ENCODE assay signal across 8 cellular contexts in genomic region chr10:89086801-89087513, GRCh38.
DNase-seq lines count a peak whose midpoint lies in the region; ATAC-seq, FAIRE-seq and TF ChIP-seq lines count a peak whose summit lies in the region.

No MANE protein-coding gene starts in this region.

- H3K36me3 ChIP-seq in right atrium auricular region = no peaks in the 10 kb centered on the region

- CTCF ChIA-PET in activated CD4-positive, alpha-beta memory T cell treated with anti-CD3 and anti-CD28 coated beads for 36 hours (lab: Charles Lee) = interaction anchor here (1.0 to 2.2 kb wide), 2 partner anchors 24 to 57 kb away, joined by 3 to 8 read pairs; no protein-coding TSS in a partner anchor
- CTCF ChIA-PET in activated CD4-positive, alpha-beta memory T cell treated with anti-CD3 and anti-CD28 coated beads, Interleukin-2, amount 10 ng/mL, durations not matched to agents 7 days and 5 days (lab: Charles Lee) = interaction anchor here (0.9 kb wide), 1 partner anchor 67 kb away, joined by 3 read pairs; no protein-coding TSS in a partner anchor
- CTCF ChIA-PET in activated CD8-positive, alpha-beta T cell treated with anti-CD3 and anti-CD28 coated beads, Interleukin-2, amount 10 ng/mL, durations not matched to agents 7 days and 5 days (lab: Charles Lee) = interaction anchor here (1.1 kb wide), 1 partner anchor 57 kb away, joined by 5 read pairs; no protein-coding TSS in a partner anchor

- ATAC-seq in activated CD8-positive, alpha-beta T cell treated with anti-CD3 and anti-CD28 coated beads, Interleukin-2, amount 10 ng/mL, durations not matched to agents 7 days and 5 days = no peak
- peak; percentile 90 for ATAC-seq in stimulated activated naive CD8-positive, alpha-beta T cell treated with anti-CD3 and anti-CD28 coated beads, Interleukin-15, amount 100 ng/mL, for 72 hours

- no peaks in the 10 kb centered on the region for H3K27me3 Mint-ChIP-seq in activated CD4-positive, alpha-beta memory T cell treated with anti-CD3 and anti-CD28 coated beads for 36 hours
- H3K27me3 Mint-ChIP-seq in activated CD4-positive, alpha-beta memory T cell treated with anti-CD3 and anti-CD28 coated beads, Interleukin-2, amount 10 ng/mL, durations not matched to agents 7 days and 5 days = peaks cover 4% of the 10 kb centered on the region
- no peaks in the 10 kb centered on the region for H3K27me3 Mint-ChIP-seq in activated CD8-positive, alpha-beta T cell treated with anti-CD3 and anti-CD28 coated beads, Interleukin-2, amount 10 ng/mL, durations not matched to agents 7 days and 5 days (ENCODE audit: low read depth)
- H3K27me3 Mint-ChIP-seq in stimulated activated naive CD8-positive, alpha-beta T cell treated with anti-CD3 and anti-CD28 coated beads, Interleukin-15, amount 100 ng/mL, for 72 hours = no peaks in the 10 kb centered on the region

- H3K4me1 Mint-ChIP-seq in activated CD4-positive, alpha-beta memory T cell treated with anti-CD3 and anti-CD28 coated beads for 36 hours (ENCODE audit: low read depth) = peaks cover 8% of the 10 kb centered on the region
- peaks cover 16% of the 10 kb centered on the region for H3K4me1 Mint-ChIP-seq in activated CD4-positive, alpha-beta memory T cell treated with anti-CD3 and anti-CD28 coated beads, Interleukin-2, amount 10 ng/mL, durations not matched to agents 7 days and 5 days
- peaks cover 27% of the 10 kb centered on the region for H3K4me1 Mint-ChIP-seq in activated CD8-positive, alpha-beta T cell treated with anti-CD3 and anti-CD28 coated beads, Interleukin-2, amount 10 ng/mL, durations not matched to agents 7 days and 5 days (ENCODE audit: low read depth)
- peaks cover 23% of the 10 kb centered on the region for H3K4me1 Mint-ChIP-seq in stimulated activated naive CD8-positive, alpha-beta T cell treated with anti-CD3 and anti-CD28 coated beads, Interleukin-15, amount 100 ng/mL, for 72 hours

- no peak overlapping the region for H3K4me3 Mint-ChIP-seq in activated CD4-positive, alpha-beta memory T cell treated with anti-CD3 and anti-CD28 coated beads for 36 hours
- H3K4me3 Mint-ChIP-seq in activated CD4-positive, alpha-beta memory T cell treated with anti-CD3 and anti-CD28 coated beads, Interleukin-2, amount 10 ng/mL, durations not matched to agents 7 days and 5 days = no peak overlapping the region
- no peak overlapping the region for H3K4me3 Mint-ChIP-seq in activated CD8-positive, alpha-beta T cell treated with anti-CD3 and anti-CD28 coated beads, Interleukin-2, amount 10 ng/mL, durations not matched to agents 7 days and 5 days
- H3K4me3 Mint-ChIP-seq in stimulated activated naive CD8-positive, alpha-beta T cell treated with anti-CD3 and anti-CD28 coated beads, Interleukin-15, amount 100 ng/mL, for 72 hours = peak overlapping the region in 1 of 2 donors; percentile 36

- in situ Hi-C loops in GM13976 (cut with MboI; ENCODE audit: low sequenced_read_pairs, unreplicated experiment) = no loop called here

- no peaks in the 10 kb centered on the region for H3K36me3 Mint-ChIP-seq in activated CD4-positive, alpha-beta memory T cell treated with anti-CD3 and anti-CD28 coated beads for 36 hours
- H3K36me3 Mint-ChIP-seq in activated CD4-positive, alpha-beta memory T cell treated with anti-CD3 and anti-CD28 coated beads, Interleukin-2, amount 10 ng/mL, durations not matched to agents 7 days and 5 days (ENCODE audit: low read depth) = no peaks in the 10 kb centered on the region
- H3K36me3 Mint-ChIP-seq in activated CD8-positive, alpha-beta T cell treated with anti-CD3 and anti-CD28 coated beads, Interleukin-2, amount 10 ng/mL, durations not matched to agents 7 days and 5 days (ENCODE audit: low read depth) = no peaks in the 10 kb centered on the region

- H3K27ac ChIP-seq in right atrium auricular region = peak overlapping the region; percentile 45 to 71

- intact Hi-C loops in activated CD4-positive, alpha-beta memory T cell treated with anti-CD3 and anti-CD28 coated beads for 36 hours (cut with micrococcal nuclease) = no loop called here

- H3K27me3 ChIP-seq in right atrium auricular region = no peaks in the 10 kb centered on the region

- H3K9me3 Mint-ChIP-seq in activated CD4-positive, alpha-beta memory T cell treated with anti-CD3 and anti-CD28 coated beads for 36 hours = no peaks in the 10 kb centered on the region
- H3K9me3 Mint-ChIP-seq in activated CD4-positive, alpha-beta memory T cell treated with anti-CD3 and anti-CD28 coated beads, Interleukin-2, amount 10 ng/mL, durations not matched to agents 7 days and 5 days = no peaks in the 10 kb centered on the region
- H3K9me3 Mint-ChIP-seq in activated CD8-positive, alpha-beta T cell treated with anti-CD3 and anti-CD28 coated beads, Interleukin-2, amount 10 ng/mL, durations not matched to agents 7 days and 5 days (ENCODE audit: insufficient read depth) = no peaks in the 10 kb centered on the region
- no peaks in the 10 kb centered on the region for H3K9me3 Mint-ChIP-seq in stimulated activated naive CD8-positive, alpha-beta T cell treated with anti-CD3 and anti-CD28 coated beads, Interleukin-15, amount 100 ng/mL, for 72 hours

- H3K4me3 ChIP-seq in right atrium auricular region = peak overlapping the region in 1 of 2 donors; percentile 23

- peak; percentile 50 for DNase-seq in activated CD4-positive, alpha-beta memory T cell treated with anti-CD3 and anti-CD28 coated beads for 36 hours
- DNase-seq in activated CD4-positive, alpha-beta memory T cell treated with anti-CD3 and anti-CD28 coated beads, Interleukin-2, amount 10 ng/mL, durations not matched to agents 7 days and 5 days = no peak
- DNase-seq in activated CD8-positive, alpha-beta T cell treated with anti-CD3 and anti-CD28 coated beads, Interleukin-2, amount 10 ng/mL, durations not matched to agents 7 days and 5 days = no peak
- peak; percentile 90 for DNase-seq in right atrium auricular region (ENCODE audit: low spot score)
- DNase-seq in stimulated activated naive CD8-positive, alpha-beta T cell treated with anti-CD3 and anti-CD28 coated beads, Interleukin-15, amount 100 ng/mL, for 72 hours = peak; percentile 23 to 68
- no peak for DNase-seq in GM13976 (ENCODE audit: low spot score)
- no peak for DNase-seq in HTR-8/SVneo (ENCODE audit: insufficient read length, low spot score)
- no peak for DNase-seq in effector CD4-positive, alpha-beta T cell

- no peak for FAIRE-seq in HTR-8/SVneo (lab: Jason Lieb, UNC)

- peaks cover 0 to 5% of the 10 kb centered on the region in 2 donors for H3K4me1 ChIP-seq in right atrium auricular region

- no peak overlapping the region for H3K27ac Mint-ChIP-seq in activated CD4-positive, alpha-beta memory T cell treated with anti-CD3 and anti-CD28 coated beads for 36 hours
- no peak overlapping the region for H3K27ac Mint-ChIP-seq in activated CD4-positive, alpha-beta memory T cell treated with anti-CD3 and anti-CD28 coated beads, Interleukin-2, amount 10 ng/mL, durations not matched to agents 7 days and 5 days
- H3K27ac Mint-ChIP-seq in activated CD8-positive, alpha-beta T cell treated with anti-CD3 and anti-CD28 coated beads, Interleukin-2, amount 10 ng/mL, durations not matched to agents 7 days and 5 days = peak overlapping the region; percentile 66
- H3K27ac Mint-ChIP-seq in stimulated activated naive CD8-positive, alpha-beta T cell treated with anti-CD3 and anti-CD28 coated beads, Interleukin-15, amount 100 ng/mL, for 72 hours = no peak overlapping the region

- no peak for TF ChIP-seq CTCF in right atrium auricular region (IDR thresholded peaks at IDR 0.05)
- TF ChIP-seq CTCF in GM13976 (IDR thresholded peaks at IDR 0.05; ENCODE audit: borderline replicate concordance, control extremely low read depth, extremely low read depth, insufficient read depth, missing control alignments) = no peak

- POLR2A ChIA-PET in activated CD4-positive, alpha-beta memory T cell treated with anti-CD3 and anti-CD28 coated beads for 36 hours (lab: Charles Lee) = no interaction called here
- POLR2A ChIA-PET in activated CD4-positive, alpha-beta memory T cell treated with anti-CD3 and anti-CD28 coated beads, Interleukin-2, amount 10 ng/mL, durations not matched to agents 7 days and 5 days (lab: Charles Lee) = no interaction called here
- POLR2A ChIA-PET in activated CD8-positive, alpha-beta T cell treated with anti-CD3 and anti-CD28 coated beads, Interleukin-2, amount 10 ng/mL, durations not matched to agents 7 days and 5 days (lab: Charles Lee) = interaction anchor here (1.3 kb wide), 1 partner anchor 120 kb away, joined by 3 read pairs; the partner anchor contains the start of gene CH25H

- no peaks in the 10 kb centered on the region for H3K9me3 ChIP-seq in right atrium auricular region

Comparison
In these comparisons a context has a peak if more than half of its experiments do, and no peak if none do; other contexts are left out.
1. DNase-seq: peak in activated CD4-positive, alpha-beta memory T cell treated with anti-CD3 and anti-CD28 coated beads for 36 hours (single experiment), right atrium auricular region (single experiment) and stimulated activated naive CD8-positive, alpha-beta T cell treated with anti-CD3 and anti-CD28 coated beads, Interleukin-15, amount 100 ng/mL, for 72 hours (2 of 2); none in activated CD4-positive, alpha-beta memory T cell treated with anti-CD3 and anti-CD28 coated beads, Interleukin-2, amount 10 ng/mL, durations not matched to agents 7 days and 5 days (single experiment), activated CD8-positive, alpha-beta T cell treated with anti-CD3 and anti-CD28 coated beads, Interleukin-2, amount 10 ng/mL, durations not matched to agents 7 days and 5 days (single experiment), GM13976 (single experiment), HTR-8/SVneo (single experiment) and effector CD4-positive, alpha-beta T cell (single experiment).